ENCODE assay signal across 8 cellular contexts in the genomic region with DNA sequence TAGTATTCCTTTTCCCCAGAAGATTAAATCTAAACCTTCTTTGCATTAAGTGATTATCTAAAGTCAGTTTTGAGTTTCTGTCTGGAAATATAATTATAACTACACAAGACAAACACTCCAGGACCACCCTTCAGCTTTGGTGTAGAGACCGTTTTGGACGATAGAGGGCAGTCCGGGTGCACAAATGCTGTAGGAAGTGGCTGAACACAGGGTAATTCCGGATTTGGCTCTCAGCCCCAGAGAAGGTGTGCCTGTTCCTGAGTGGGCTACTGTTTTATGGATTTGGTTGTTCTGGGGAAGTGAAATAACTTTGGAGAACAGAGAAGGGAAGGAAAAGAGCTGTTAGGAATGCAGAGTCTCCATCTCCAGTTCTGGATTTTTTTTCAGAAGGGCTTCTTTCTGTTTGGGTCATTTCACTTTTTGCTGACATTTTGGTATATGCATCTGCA. TPM values are rescaled to one million over a fixed set of nuclear protein-coding genes. Genes with fewer than 3 reads are reported as not detected.
DNase-seq lines count a peak whose midpoint lies in the region; ATAC-seq and TF ChIP-seq lines count a peak whose summit lies in the region.

No MANE protein-coding gene starts in this region.

- no peak overlapping the region for H3K4me3 ChIP-seq in GM06990 (replicated peaks; ENCODE audit: low read depth, low read length)
- no peak overlapping the region for H3K4me3 ChIP-seq in sigmoid colon

- CTCF ChIA-PET in RWPE1 (lab: Yijun Ruan, JAX), result interaction anchor here (0.5 to 1.2 kb wide), 8 partner anchors 10 to 1281 kb away, joined by 3 to 8 read pairs (median 3); no protein-coding TSS in a partner anchor

- H3K4me1 ChIP-seq in sigmoid colon, result peaks cover 0 to 16% (median 11%) of the 10 kb centered on the region in 4 donors

- no peak overlapping the region for H3K27ac ChIP-seq in RWPE1
- no peak overlapping the region for H3K27ac ChIP-seq in sigmoid colon

- H3K9me3 ChIP-seq in sigmoid colon, result no peaks in the 10 kb centered on the region

- H3K27me3 ChIP-seq in GM06990 (replicated peaks; ENCODE audit: control insufficient read depth, insufficient read depth, low read length) (no peaks in the 10 kb centered on the region), sigmoid colon (no peaks in the 10 kb centered on the region)

- TF ChIP-seq POLR2A in sigmoid colon (IDR thresholded peaks at IDR 0.05), result no peak

- intact Hi-C loops in Right ventricle myocardium superior (cut with DNase I) (no loop called here), sigmoid colon (cut with DNase I) (loop anchor here (5.0 kb wide), 1 partner anchor 427 kb away; no protein-coding TSS in a partner anchor)

- TF ChIP-seq EP300 in sigmoid colon (IDR thresholded peaks at IDR 0.05), result no peak

- POLR2A ChIA-PET in RWPE1 (lab: Yijun Ruan, JAX; ENCODE audit: low non-redundant PET), result no interaction called here

- ATAC-seq in GM21619 (IDR thresholded peaks at IDR 0.05; ENCODE audit: unreplicated experiment), result peak; percentile 97
- ATAC-seq in Right ventricle myocardium superior (ENCODE audit: poor library complexity), result peak; percentile 79
- no peak for ATAC-seq in HG02571 (IDR thresholded peaks at IDR 0.05; ENCODE audit: unreplicated experiment)

- TF ChIP-seq CTCF in GM06990 (IDR thresholded peaks at IDR 0.05; ENCODE audit: insufficient read depth, low read length, poor library complexity, severe bottlenecking) (peak; percentile 82), RWPE1 (conservative IDR thresholded peaks at IDR 0.05; ENCODE audit: low read depth) (peak; percentile 79), sigmoid colon (IDR thresholded peaks at IDR 0.05) (peak in 3 of 4 experiments; percentile 52 to 60 (median 55))

- no peak for DNase-seq in GM06990 (ENCODE audit: extremely low read depth, insufficient read length)
- DNase-seq in HuH-7.5 (ENCODE audit: low spot score), result peak; percentile 18
- peak; percentile 54 for DNase-seq in RWPE1 (ENCODE audit: low spot score)
- peak; percentile 40 for DNase-seq in activated gamma-delta T cell treated with anti-CD3 and anti-CD28 coated beads, Interleukin-2, amount 50 U/mL, for 16 hours (ENCODE audit: low read depth)
- peak; percentile 66 for DNase-seq in Right ventricle myocardium superior
- DNase-seq in sigmoid colon, result no peak

- H3K36me3 ChIP-seq in GM06990 (ENCODE audit: control insufficient read depth, insufficient read depth, low read length) (no peaks in the 10 kb centered on the region; the same call in 1 of the 2 replicates), sigmoid colon (peaks cover 10 to 40% (median 19%) of the 10 kb centered on the region in 4 donors)

- WGBS in sigmoid colon, 2 donors, result 2 to 6% methylated on average over 4 of the region's 4 CpGs

RNA-seq across cellular contexts. Expression of gene EXT2, which starts 14.8 kb away (rescaled TPM):
- total RNA-seq in Right ventricle myocardium superior, result 26.1 TPM
- total RNA-seq in sigmoid colon, result 10 to 100 TPM; 46.3 to 68.1 (median 61.2) TPM
- 10 to 100 TPM in 2 of 3 donors, 1 to 10 TPM in 1; 6.6 to 28.5 (median 11.8) TPM for polyA plus RNA-seq in sigmoid colon

RNA-seq across cellular contexts. Expression of gene ACCS, which starts 44.2 kb away (rescaled TPM):
- total RNA-seq in Right ventricle myocardium superior (6.3 TPM), sigmoid colon (10 to 100 TPM; 11.4 to 52.6 (median 14.3) TPM)
- 10 to 100 TPM in 1 of 3 donors, 1 to 10 TPM in 2; 1.8 to 10.7 (median 7.9) TPM for polyA plus RNA-seq in sigmoid colon

Comparison
In these comparisons a context has a peak if more than half of its experiments do, and no peak if none do; other contexts are left out.
1. DNase-seq: peak in HuH-7.5 (single experiment), RWPE1 (single experiment), activated gamma-delta T cell treated with anti-CD3 and anti-CD28 coated beads, Interleukin-2, amount 50 U/mL, for 16 hours (single experiment) and Right ventricle myocardium superior (single experiment); none in GM06990 (single experiment) and sigmoid colon (single experiment).
2. Peak in every context shown above with its lines, with median percentiles within 50 percentile points of each other: CTCF ChIP-seq.